In genomic region chr1:44012411-44012810, GRCh38 we compare ENCODE assay signal across 25 cellular contexts. TPM values are rescaled to one million over a fixed set of nuclear protein-coding genes. Genes with fewer than 3 reads are reported as not detected.
A peak's percentile ranks its signal among the peaks of the same experiment; 100 is the strongest.
DNase-seq lines count a peak whose midpoint lies in the region; ATAC-seq and TF ChIP-seq lines count a peak whose summit lies in the region.
"Had no signal": no experiment of that assay in that cellular context is flagged by ENCODE, and none has a peak within 500 bp of the region (broad histone marks: within the 10 kb centered on the region; RNA-seq: fewer than 3 reads in every experiment).

No MANE protein-coding gene starts in this region.

- no peak overlapping the region for H2AFZ ChIP-seq in GM23338
- H2AFZ ChIP-seq: parathyroid adenoma had no signal

- H3K9me3 Mint-ChIP-seq in GM23338: no peaks in the 10 kb centered on the region
- H3K9me3 Mint-ChIP-seq: activated CD8-positive, alpha-beta T cell treated with anti-CD3 and anti-CD28 coated beads for 36 hours; natural killer cell treated with Interleukin-12 subunit alpha and Interleukin-12 subunit beta and Interleukin-15 and Interleukin-18, amount 100 ng/mL, for 72 hours; type B pancreatic cell had no signal

- H3K4me3 Mint-ChIP-seq in GM23338: no peak overlapping the region
- H3K4me3 Mint-ChIP-seq: activated CD8-positive, alpha-beta T cell treated with anti-CD3 and anti-CD28 coated beads for 36 hours; natural killer cell treated with Interleukin-12 subunit alpha and Interleukin-12 subunit beta and Interleukin-15 and Interleukin-18, amount 100 ng/mL, for 72 hours; type B pancreatic cell had no signal

- no peaks in the 10 kb centered on the region; the same call in 1 of the 2 replicates for H3K36me3 ChIP-seq in GM23338 (ENCODE audit: insufficient read depth)
- H3K36me3 ChIP-seq in SJCRH30: no peaks in the 10 kb centered on the region
- H3K36me3 ChIP-seq: heart right ventricle had no signal

- in situ Hi-C loops in SK-MEL-5 (cut with HindIII; ENCODE audit: low pct_unique_long_range_greater_than_20kb, low sequenced_read_pairs): no loop called here

- no peaks in the 10 kb centered on the region for H3K79me2 ChIP-seq in GM23338 (replicated peaks; ENCODE audit: insufficient read depth)
- H3K79me2 ChIP-seq: parathyroid adenoma had no signal

- H3K4me2 ChIP-seq in GM23338: no peak overlapping the region

- ATAC-seq in GM23338: no peak
- no peak for ATAC-seq in HG03175 (IDR thresholded peaks at IDR 0.05; ENCODE audit: unreplicated experiment)
- ATAC-seq: heart right ventricle; left ventricle myocardium superior; natural killer cell treated with Interleukin-12 subunit alpha and Interleukin-12 subunit beta and Interleukin-15 and Interleukin-18, amount 100 ng/mL, for 72 hours; sciatic nerve had no signal

- TF ChIP-seq CTCF in GM23338 (conservative IDR thresholded peaks at IDR 0.05; ENCODE audit: low read depth in 2 of 2) (no peak), GM10266 (IDR thresholded peaks at IDR 0.05; ENCODE audit: control insufficient read depth, insufficient read depth, low read depth, missing control alignments) (no peak)

- no peaks in the 10 kb centered on the region for H3K9me2 ChIP-seq in GM23338 (ENCODE audit: insufficient read depth)

- H4K20me1 ChIP-seq in GM23338 (replicated peaks; ENCODE audit: insufficient read depth): peaks cover 7% of the 10 kb centered on the region; the same call in 1 of the 2 replicates

- peaks cover 11% of the 10 kb centered on the region for H3K27me3 Mint-ChIP-seq in GM23338 (ENCODE audit: insufficient read depth, low read depth, poor library complexity)
- H3K27me3 Mint-ChIP-seq: activated CD8-positive, alpha-beta T cell treated with anti-CD3 and anti-CD28 coated beads for 36 hours; type B pancreatic cell had no signal

- H3K4me3 ChIP-seq in GM23338 (no peak overlapping the region), SJCRH30 (no peak overlapping the region)
- H3K4me3 ChIP-seq: heart right ventricle, stomach had no signal

- peaks cover 12% of the 10 kb centered on the region for H3K4me1 Mint-ChIP-seq in GM23338

- no peaks in the 10 kb centered on the region for H3K9me3 ChIP-seq in SJCRH30 (replicated peaks)
- H3K9me3 ChIP-seq: heart right ventricle, stomach had no signal

- H3K27ac Mint-ChIP-seq in GM23338: peak overlapping the region; percentile 24; the same call in 1 of the 2 replicates
- H3K27ac Mint-ChIP-seq: activated CD8-positive, alpha-beta T cell treated with anti-CD3 and anti-CD28 coated beads for 36 hours; natural killer cell treated with Interleukin-12 subunit alpha and Interleukin-12 subunit beta and Interleukin-15 and Interleukin-18, amount 100 ng/mL, for 72 hours; type B pancreatic cell had no signal

- no peaks in the 10 kb centered on the region for H3F3A ChIP-seq in GM23338 (replicated peaks; ENCODE audit: low read depth)

- H3K27ac ChIP-seq in GM23338 (ENCODE audit: low read depth): no peak overlapping the region
- no peak overlapping the region for H3K27ac ChIP-seq in SJCRH30
- H3K27ac ChIP-seq: 22Rv1, heart right ventricle, parathyroid adenoma, stomach had no signal

- peaks cover 22% of the 10 kb centered on the region for H3K36me3 Mint-ChIP-seq in GM23338 (ENCODE audit: low read depth)
- H3K36me3 Mint-ChIP-seq: natural killer cell treated with Interleukin-12 subunit alpha and Interleukin-12 subunit beta and Interleukin-15 and Interleukin-18, amount 100 ng/mL, for 72 hours; type B pancreatic cell had no signal

- H3K27me3 ChIP-seq in GM23338 (ENCODE audit: insufficient read depth) (no peaks in the 10 kb centered on the region), SJCRH30 (no peaks in the 10 kb centered on the region)
- H3K27me3 ChIP-seq: heart right ventricle, stomach had no signal

- H3K4me1 ChIP-seq in GM23338 (ENCODE audit: insufficient read depth) (no peaks in the 10 kb centered on the region), SJCRH30 (no peaks in the 10 kb centered on the region)
- H3K4me1 ChIP-seq: parathyroid adenoma had no signal

- peak; percentile 9 for DNase-seq in NCI-H1105 treated with DMSO at 0.1 percent for 48 hours (lab: John Stamatoyannopoulos, UW)
- DNase-seq in NCI-H1105 (lab: John Stamatoyannopoulos, UW): no peak
- no peak for DNase-seq in GM23338 (ENCODE audit: low spot score)
- DNase-seq in SK-MEL-5 (ENCODE audit: low read depth, low spot score): peak; percentile 14
- DNase-seq in medulla oblongata (ENCODE audit: extremely low spot score): peak; percentile 55
- no peak for DNase-seq in SJCRH30
- DNase-seq in GM10266 (ENCODE audit: extremely low spot score): no peak
- DNase-seq: activated CD8-positive, alpha-beta T cell treated with anti-CD3 and anti-CD28 coated beads for 36 hours; activated T-cell treated with anti-CD3 and anti-CD28 coated beads, Interleukin-2, amount 50 U/mL, for 1 hour; central memory CD4-positive, alpha-beta T cell; EL; heart right ventricle; KG1; left ventricle myocardium superior; NCI-H1694; RPMI8226; stimulated activated CD4-positive, alpha-beta T cell treated with anti-CD3 and anti-CD28 coated beads, Interleukin-15, amount 100 ng/mL, for 24 hours; stomach; SW 1271 had no signal

TF ChIP-seq in GM23338, 12 proteins besides CTCF, POLR2A, EP300 and RAD21:
- no peak for TF ChIP-seq ZNF114 (CRISPR knock-in tag; IDR thresholded peaks at IDR 0.05)
- no peak for TF ChIP-seq EZH2 (IDR thresholded peaks at IDR 0.05; ENCODE audit: low read depth, unreplicated experiment)
- no peak for TF ChIP-seq STAT1 (IDR thresholded peaks at IDR 0.05; ENCODE audit: unreplicated experiment)
- no peak for TF ChIP-seq CREB1 (CRISPR knock-in tag; IDR thresholded peaks at IDR 0.05; ENCODE audit: low read depth)
- TF ChIP-seq REST (IDR thresholded peaks at IDR 0.05; ENCODE audit: unreplicated experiment): no peak

RNA-seq across cellular contexts. Expression of gene SLC6A9, which starts 18.9 kb away (rescaled TPM):
- 14.6 and 20.0 TPM in 2 replicates for total RNA-seq in GM23338 (2014; rRNA removed; shearing (Covaris generic))
- 12.2 and 14.4 TPM in 2 replicates for polyA plus RNA-seq in GM23338 (2016; fragmentation: Nextera tagmentation; extraction: Ambion mirVana)
- total RNA-seq in SK-MEL-5 (2014; rRNA removed; shearing (Covaris generic)): 0.27 and 0.77 TPM in 2 replicates
- 0.86 and 1.4 TPM in 2 replicates for polyA plus RNA-seq in SK-MEL-5 (2015; cell fraction: cytosol; rRNA removed)
- polyA plus RNA-seq in SK-MEL-5 (2015; cell fraction: nucleus; rRNA removed): 0.31 and 0.60 TPM in 2 replicates
- total RNA-seq in SJCRH30 (2014; rRNA removed; shearing (Covaris generic)): 0.51 and 0.63 TPM in 2 replicates

RNA-seq across cellular contexts. Expression of gene CCDC24, which starts 21.0 kb away (rescaled TPM):
- 8.3 and 9.5 TPM in 2 replicates for total RNA-seq in GM23338 (2014; rRNA removed; shearing (Covaris generic))
- polyA plus RNA-seq in GM23338 (2016; fragmentation: Nextera tagmentation; extraction: Ambion mirVana): 13.4 and 17.2 TPM in 2 replicates
- total RNA-seq in SK-MEL-5 (2014; rRNA removed; shearing (Covaris generic)): 5.1 and 5.2 TPM in 2 replicates
- 6.3 and 6.7 TPM in 2 replicates for polyA plus RNA-seq in SK-MEL-5 (2015; cell fraction: cytosol; rRNA removed)
- polyA plus RNA-seq in SK-MEL-5 (2015; cell fraction: nucleus; rRNA removed): 23.2 and 25.4 TPM in 2 replicates
- 0.85 and 1.6 TPM in 2 replicates for total RNA-seq in SJCRH30 (2014; rRNA removed; shearing (Covaris generic))

RNA-seq across cellular contexts. Expression of gene B4GALT2, which starts 33.4 kb away (rescaled TPM):
- total RNA-seq in GM23338 (2014; rRNA removed; shearing (Covaris generic)): 52.7 and 63.1 TPM in 2 replicates
- 22.4 and 22.8 TPM in 2 replicates for polyA plus RNA-seq in GM23338 (2016; fragmentation: Nextera tagmentation; extraction: Ambion mirVana)
- 43.5 and 52.5 TPM in 2 replicates for total RNA-seq in SK-MEL-5 (2014; rRNA removed; shearing (Covaris generic))
- polyA plus RNA-seq in SK-MEL-5 (2015; cell fraction: cytosol; rRNA removed): 60.6 and 73.9 TPM in 2 replicates
- polyA plus RNA-seq in SK-MEL-5 (2015; cell fraction: nucleus; rRNA removed): 36.7 and 59.8 TPM in 2 replicates
- total RNA-seq in SJCRH30 (2014; rRNA removed; shearing (Covaris generic)): 65.9 and 67.4 TPM in 2 replicates

RNA-seq across cellular contexts. Expression of gene ATP6V0B, which starts 37.7 kb away (rescaled TPM):
- total RNA-seq in GM23338 (2014; rRNA removed; shearing (Covaris generic)): 112 and 116 TPM in 2 replicates
- 142 and 149 TPM in 2 replicates for polyA plus RNA-seq in GM23338 (2016; fragmentation: Nextera tagmentation; extraction: Ambion mirVana)
- 420 and 460 TPM in 2 replicates for total RNA-seq in SK-MEL-5 (2014; rRNA removed; shearing (Covaris generic))
- polyA plus RNA-seq in SK-MEL-5 (2015; cell fraction: cytosol; rRNA removed): 324 and 385 TPM in 2 replicates
- 208 and 233 TPM in 2 replicates for polyA plus RNA-seq in SK-MEL-5 (2015; cell fraction: nucleus; rRNA removed)
- total RNA-seq in SJCRH30 (2014; rRNA removed; shearing (Covaris generic)): 89.7 and 109 TPM in 2 replicates

RNA-seq across cellular contexts. Expression of gene DPH2, which starts 42.6 kb away (rescaled TPM):
- total RNA-seq in GM23338 (2014; rRNA removed; shearing (Covaris generic)): 68.2 and 90.3 TPM in 2 replicates
- 32.1 and 35.6 TPM in 2 replicates for polyA plus RNA-seq in GM23338 (2016; fragmentation: Nextera tagmentation; extraction: Ambion mirVana)
- 33.6 and 39.4 TPM in 2 replicates for total RNA-seq in SK-MEL-5 (2014; rRNA removed; shearing (Covaris generic))
- polyA plus RNA-seq in SK-MEL-5 (2015; cell fraction: cytosol; rRNA removed): 62.5 and 67.9 TPM in 2 replicates
- 276 and 317 TPM in 2 replicates for polyA plus RNA-seq in SK-MEL-5 (2015; cell fraction: nucleus; rRNA removed)
- total RNA-seq in SJCRH30 (2014; rRNA removed; shearing (Covaris generic)): 45.4 and 47.9 TPM in 2 replicates

Comparison
In these comparisons a context has a peak if more than half of its experiments do, and no peak if none do; other contexts are left out.
1. DNase-seq: peak in NCI-H1105 treated with DMSO at 0.1 percent for 48 hours (single experiment), SK-MEL-5 (single experiment) and medulla oblongata (single experiment); none in NCI-H1105 (single experiment), GM23338 (single experiment), SJCRH30 (0 of 2) and GM10266 (single experiment).